ENCODE assay signal across 2 cellular contexts in the genomic region with DNA sequence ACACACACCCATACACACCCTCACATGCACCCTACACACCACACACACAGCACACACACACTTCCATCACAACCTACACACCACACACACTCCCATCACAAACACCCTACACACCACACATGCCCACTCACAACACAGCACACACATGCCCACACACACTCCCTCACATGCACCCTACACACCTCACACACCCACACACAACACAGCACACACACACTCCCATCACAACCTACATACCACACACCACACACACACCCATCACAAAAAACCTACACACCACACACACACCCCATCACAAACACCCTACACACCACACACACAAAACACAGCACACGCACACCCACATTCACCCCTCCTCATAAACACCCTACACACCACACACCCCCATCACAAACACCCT.
TF ChIP-seq lines count a peak whose summit lies in the region.

No MANE protein-coding gene starts in this region.

TF ChIP-seq in IMR-90, 13 proteins besides CTCF, POLR2A, EP300 and RAD21:
- TF ChIP-seq MAFK (IDR thresholded peaks at IDR 0.05; ENCODE audit: low read depth, low read length) (no peak), MAZ (IDR thresholded peaks at IDR 0.05; ENCODE audit: borderline replicate concordance, low read depth, low read length) (no peak), CHD1 (IDR thresholded peaks at IDR 0.05; ENCODE audit: low read depth, low read length) (no peak), MXI1 (IDR thresholded peaks at IDR 0.05; ENCODE audit: borderline replicate concordance, low read depth, low read length) (no peak), SMC3 (IDR thresholded peaks at IDR 0.05; ENCODE audit: low read depth, low read length) (no peak), RFX5 (IDR thresholded peaks at IDR 0.05; ENCODE audit: low read depth, low read length) (no peak), FOS (IDR thresholded peaks at IDR 0.05; ENCODE audit: low read depth, low read length) (no peak), NFE2L2 (IDR thresholded peaks at IDR 0.05; ENCODE audit: low read depth, low read length) (no peak), CEBPB (IDR thresholded peaks at IDR 0.05; ENCODE audit: low read depth, low read length) (no peak), BHLHE40 (IDR thresholded peaks at IDR 0.05; ENCODE audit: low read depth, low read length) (no peak), RCOR1 (IDR thresholded peaks at IDR 0.05; ENCODE audit: insufficient replicate concordance, low read length) (no peak)
- TF ChIP-seq, protein P1, sequence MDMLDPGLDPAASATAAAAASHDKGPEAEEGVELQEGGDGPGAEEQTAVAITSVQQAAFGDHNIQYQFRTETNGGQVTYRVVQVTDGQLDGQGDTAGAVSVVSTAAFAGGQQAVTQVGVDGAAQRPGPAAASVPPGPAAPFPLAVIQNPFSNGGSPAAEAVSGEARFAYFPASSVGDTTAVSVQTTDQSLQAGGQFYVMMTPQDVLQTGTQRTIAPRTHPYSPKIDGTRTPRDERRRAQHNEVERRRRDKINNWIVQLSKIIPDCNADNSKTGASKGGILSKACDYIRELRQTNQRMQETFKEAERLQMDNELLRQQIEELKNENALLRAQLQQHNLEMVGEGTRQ (IDR thresholded peaks at IDR 0.05; ENCODE audit: low read depth, low read length) = no peak
- TF ChIP-seq, protein P2, sequence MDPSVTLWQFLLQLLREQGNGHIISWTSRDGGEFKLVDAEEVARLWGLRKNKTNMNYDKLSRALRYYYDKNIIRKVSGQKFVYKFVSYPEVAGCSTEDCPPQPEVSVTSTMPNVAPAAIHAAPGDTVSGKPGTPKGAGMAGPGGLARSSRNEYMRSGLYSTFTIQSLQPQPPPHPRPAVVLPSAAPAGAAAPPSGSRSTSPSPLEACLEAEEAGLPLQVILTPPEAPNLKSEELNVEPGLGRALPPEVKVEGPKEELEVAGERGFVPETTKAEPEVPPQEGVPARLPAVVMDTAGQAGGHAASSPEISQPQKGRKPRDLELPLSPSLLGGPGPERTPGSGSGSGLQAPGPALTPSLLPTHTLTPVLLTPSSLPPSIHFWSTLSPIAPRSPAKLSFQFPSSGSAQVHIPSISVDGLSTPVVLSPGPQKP (IDR thresholded peaks at IDR 0.05; ENCODE audit: borderline replicate concordance, low read depth, low read length) = no peak

TF ChIP-seq in H1, 55 proteins besides CTCF, POLR2A, EP300 and RAD21:
- TF ChIP-seq TCF12 (IDR thresholded peaks at IDR 0.05; ENCODE audit: low read depth, low read length) (no peak), BRCA1 (IDR thresholded peaks at IDR 0.05; ENCODE audit: low read depth, low read length) (no peak), SUZ12 (IDR thresholded peaks at IDR 0.05; ENCODE audit: low read length) (no peak), TAF7 (optimal IDR thresholded peaks at IDR 0.05; ENCODE audit: borderline replicate concordance, low read depth, low read length) (no peak), KDM1A (IDR thresholded peaks at IDR 0.05; ENCODE audit: borderline replicate concordance, low read length) (no peak), TBP (IDR thresholded peaks at IDR 0.05; ENCODE audit: low read depth, low read length) (no peak), ZNF274 (IDR thresholded peaks at IDR 0.05; ENCODE audit: borderline replicate concordance, extremely low read depth, low read length) (no peak), JUND (IDR thresholded peaks at IDR 0.05; ENCODE audit: low read length) (no peak), CBX5 (IDR thresholded peaks at IDR 0.05; ENCODE audit: low read depth, low read length) (no peak), BCL11A (IDR thresholded peaks at IDR 0.05; ENCODE audit: low read depth in 2 of 2, low read length in 2 of 2) (no peak), SP4 (IDR thresholded peaks at IDR 0.05; ENCODE audit: low read length) (no peak), TAF1 (IDR thresholded peaks at IDR 0.05; ENCODE audit: low read depth, low read length) (no peak), EGR1 (IDR thresholded peaks at IDR 0.05; ENCODE audit: borderline replicate concordance, low read depth, low read length) (no peak), POU5F1 (IDR thresholded peaks at IDR 0.05; ENCODE audit: low read depth, low read length) (no peak), RBBP5 (IDR thresholded peaks at IDR 0.05; ENCODE audit: borderline replicate concordance, low read depth, low read length) (no peak), EZH2 (IDR thresholded peaks at IDR 0.05; ENCODE audit: low read depth, low read length, severe bottlenecking) (no peak), PHF8 (conservative IDR thresholded peaks at IDR 0.05; ENCODE audit: low read depth, low read length) (no peak), NANOG (IDR thresholded peaks at IDR 0.05; ENCODE audit: insufficient read depth, low read depth, low read length, poor library complexity, severe bottlenecking) (no peak), KDM4A (IDR thresholded peaks at IDR 0.05; ENCODE audit: low read depth, low read length, severe bottlenecking) (no peak)
- TF ChIP-seq, protein P3, sequence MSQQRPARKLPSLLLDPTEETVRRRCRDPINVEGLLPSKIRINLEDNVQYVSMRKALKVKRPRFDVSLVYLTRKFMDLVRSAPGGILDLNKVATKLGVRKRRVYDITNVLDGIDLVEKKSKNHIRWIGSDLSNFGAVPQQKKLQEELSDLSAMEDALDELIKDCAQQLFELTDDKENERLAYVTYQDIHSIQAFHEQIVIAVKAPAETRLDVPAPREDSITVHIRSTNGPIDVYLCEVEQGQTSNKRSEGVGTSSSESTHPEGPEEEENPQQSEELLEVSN (IDR thresholded peaks at IDR 0.05) = no peak
TF ChIP-seq in H1: peak in this region for 0.
